Comparison of ENCODE assay signal across 15 cellular contexts in genomic region chr9:119559986-119560385, GRCh38.
"Had no signal": no experiment of that assay in that cellular context is flagged by ENCODE, and none has a peak within 500 bp of the region (broad histone marks: within the 10 kb centered on the region; RNA-seq: fewer than 3 reads in every experiment).

No MANE protein-coding gene starts in this region.

- H3K9me3 ChIP-seq: esophagus squamous epithelium, mucosa of descending colon, ovary had no signal

- DNase-seq: effector memory CD8-positive, alpha-beta T cell; esophagus squamous epithelium; foreskin keratinocyte; kidney glomerular epithelial cell; mucosa of descending colon; naive thymus-derived CD8-positive, alpha-beta T cell; ovary; right cardiac atrium; stimulated activated CD4-positive, alpha-beta T cell treated with anti-CD3 and anti-CD28 coated beads, Interleukin-2, amount 100 ng/mL, for 48 hours; stimulated activated naive CD4-positive, alpha-beta T cell treated with Interleukin-2 at 50 U/mL for 16 hours; trophoblast cell had no signal

- H3K4me1 ChIP-seq: foreskin keratinocyte had no signal

- H3K27me3 ChIP-seq: foreskin keratinocyte, ovary had no signal

- ATAC-seq: effector memory CD8-positive, alpha-beta T cell; foreskin keratinocyte; left lobe of liver; mucosa of descending colon; naive thymus-derived CD8-positive, alpha-beta T cell had no signal

- H3K4me3 ChIP-seq: esophagus squamous epithelium, lung, mucosa of descending colon, ovary, smooth muscle cell had no signal

- H3K36me3 ChIP-seq: esophagus squamous epithelium, ovary had no signal

- H3K4me2 ChIP-seq: smooth muscle cell had no signal

- H3K27ac ChIP-seq: epithelial cell of prostate, esophagus squamous epithelium, foreskin keratinocyte, ovary had no signal
